In the genomic region with DNA sequence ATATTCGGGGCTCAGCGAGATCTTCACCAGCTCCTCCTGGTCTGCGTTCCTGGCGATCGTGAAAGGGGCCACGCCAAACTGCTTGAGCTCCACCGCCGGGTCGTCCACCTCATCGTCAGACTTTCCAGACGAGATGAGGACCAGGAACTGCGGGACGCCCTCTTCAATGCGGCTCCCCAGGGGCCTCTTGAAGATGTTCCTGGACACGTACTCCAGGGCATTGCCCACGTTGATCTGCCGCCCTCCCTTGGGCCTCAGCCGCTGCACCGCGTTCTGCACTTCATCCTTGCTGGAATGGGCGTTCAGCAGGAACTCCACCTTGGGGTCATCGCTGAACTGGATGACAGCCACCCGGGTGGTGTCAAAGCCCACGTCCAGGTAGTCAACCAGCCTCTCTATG, we compare ENCODE assay signal across 24 cellular contexts. TPM values are rescaled to one million over a fixed set of nuclear protein-coding genes. Genes with fewer than 3 reads are reported as not detected.
"Had no signal": no experiment of that assay in that cellular context is flagged by ENCODE, and none has a peak within 500 bp of the region (broad histone marks: within the 10 kb centered on the region; RNA-seq: fewer than 3 reads in every experiment).

No MANE protein-coding gene starts in this region.

- FAIRE-seq: colon, endothelial cell of umbilical vein, islet of Langerhans, keratinocyte had no signal

- H3K4me1 ChIP-seq: gastrocnemius medialis, left lung, lower lobe of right lung had no signal

- H3K4me1 Mint-ChIP-seq: mesothelial cell of epicardium had no signal

- H3K4me3 Mint-ChIP-seq: mesothelial cell of epicardium had no signal

- H3K36me3 ChIP-seq: gastrocnemius medialis had no signal

- H3K27ac ChIP-seq: coronary artery, dorsolateral prefrontal cortex, gastrocnemius medialis, heart right ventricle, left lung, lower lobe of right lung had no signal

- H3K4me3 ChIP-seq: coronary artery, dorsolateral prefrontal cortex, esophagus muscularis mucosa, gastrocnemius medialis, heart right ventricle, left lung, lower lobe of right lung, mucosa of descending colon had no signal

- H3K27ac Mint-ChIP-seq: mesothelial cell of epicardium had no signal

- H3K27me3 ChIP-seq: esophagus muscularis mucosa, gastrocnemius medialis, left lung had no signal

- H3K9me3 ChIP-seq: esophagus muscularis mucosa, gastrocnemius medialis, heart right ventricle, left lung, lower lobe of right lung, mucosa of descending colon had no signal

- ATAC-seq: gastrocnemius medialis, left cardiac atrium, left lung, left ventricle myocardium superior, lower lobe of right lung, mucosa of descending colon had no signal

- DNase-seq: dermis blood vessel endothelial cell; dorsolateral prefrontal cortex; effector CD4-positive, alpha-beta T cell; effector memory CD4-positive, alpha-beta T cell; foreskin fibroblast; foreskin melanocyte; gastrocnemius medialis; glutamatergic neuron; head of caudate nucleus; heart right ventricle; hippocampal formation; left cardiac atrium; left lung; left ventricle myocardium superior; lower lobe of right lung; mesenchymal stem cell; mucosa of descending colon had no signal

RNA-seq across cellular contexts. Expression of a gene that starts 42.1 kb away (rescaled TPM):
- total RNA-seq: endothelial cell of umbilical vein had no signal
- polyA plus RNA-seq: keratinocyte had no signal
